9 cellular contexts compared by ENCODE assay signal in the genomic region with DNA sequence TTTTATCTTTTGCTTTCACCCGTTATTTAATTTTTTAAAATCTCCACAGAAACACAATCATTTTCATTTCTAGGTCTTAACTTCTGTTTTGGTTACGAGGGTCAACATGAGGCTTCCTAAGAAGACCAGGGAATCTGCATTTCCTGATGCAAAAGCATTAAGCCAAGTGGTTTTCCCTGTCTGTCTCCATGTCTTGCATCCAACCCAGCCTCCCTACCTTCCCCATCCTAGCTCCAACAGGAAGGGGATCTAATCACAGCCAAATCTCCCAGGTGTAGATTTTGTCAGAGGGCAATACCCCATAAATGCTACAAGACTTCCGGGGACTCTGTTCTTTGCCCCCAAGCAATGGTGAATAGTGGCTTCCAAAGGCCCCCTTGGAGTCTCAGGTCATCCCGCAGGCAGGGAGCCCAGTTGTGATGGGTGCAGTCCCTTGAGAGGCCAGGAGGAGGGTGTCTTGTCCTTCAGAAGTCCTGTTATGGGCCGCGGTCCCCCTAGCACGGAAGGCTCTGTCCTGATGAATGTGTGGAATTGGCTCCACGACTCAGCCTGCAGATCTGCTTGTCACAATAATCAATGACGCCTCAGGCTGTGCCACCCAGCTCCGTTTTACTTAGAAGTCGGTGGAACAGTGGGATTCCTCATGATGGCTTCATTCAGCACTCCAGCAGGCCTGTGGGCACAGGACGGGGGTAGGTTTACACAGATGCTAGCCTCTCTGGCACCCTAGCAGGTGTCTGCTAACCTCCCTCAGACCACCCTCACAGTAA.
DNase-seq lines count a peak whose midpoint lies in the region; ATAC-seq and TF ChIP-seq lines count a peak whose summit lies in the region.
"Had no signal": no experiment of that assay in that cellular context is flagged by ENCODE, and none has a peak within 500 bp of the region (broad histone marks: within the 10 kb centered on the region; RNA-seq: fewer than 3 reads in every experiment).

No MANE protein-coding gene starts in this region.

- no peaks in the 10 kb centered on the region for H3K27me3 ChIP-seq in GM23248 (replicated peaks; ENCODE audit: insufficient read depth)
- H3K27me3 ChIP-seq in PC-3 (ENCODE audit: low read length), result no peaks in the 10 kb centered on the region
- H3K27me3 ChIP-seq: ascending aorta had no signal

- peak overlapping the region; percentile 16; the same call in 1 of the 2 replicates for H3K9ac ChIP-seq in GM23248
- H3K9ac ChIP-seq in PC-3 (ENCODE audit: low read length), result no peak overlapping the region

- ATAC-seq in PC-3, result peak; percentile 96
- ATAC-seq in HG03520 (IDR thresholded peaks at IDR 0.05; ENCODE audit: unreplicated experiment), result no peak
- no peak for ATAC-seq in GM21786 (IDR thresholded peaks at IDR 0.05; ENCODE audit: unreplicated experiment)

- 12 to 13% methylated on average over 12 of the region's 12 CpGs for WGBS in GM23248 (ENCODE audit: low coverage in 1 of 2, low lambda C conversion rate in 2 of 2, missing lambda C conversion rate in 2 of 2), 2 experiments

- in situ Hi-C loops in GM23248 (cut with MboI), result loop anchor here (25.0 kb wide), 2 partner anchors 509 to 709 kb away; no protein-coding TSS in a partner anchor

- no peaks in the 10 kb centered on the region for H3K9me2 ChIP-seq in GM23248 (ENCODE audit: insufficient read depth)
- no peaks in the 10 kb centered on the region for H3K9me2 ChIP-seq in PC-3 (replicated peaks; ENCODE audit: low read length)

- H3K4me3 ChIP-seq in AG09309 (ENCODE audit: control insufficient read depth, low read depth, low read length) (no peak overlapping the region), GM23248 (peak overlapping the region; percentile 71), PC-3 (ENCODE audit: low read length) (no peak overlapping the region)

- CTCF ChIA-PET in PC-3 (lab: Charles Lee), result interaction anchor here (0.5 to 0.8 kb wide), 4 partner anchors 15 to 1756 kb away, joined by 3 to 5 read pairs (median 4); no protein-coding TSS in a partner anchor

- H3F3A ChIP-seq in GM23248 (ENCODE audit: insufficient read depth) (peaks cover 11% of the 10 kb centered on the region; the same call in 1 of the 2 replicates), PC-3 (ENCODE audit: low read length, unreplicated experiment) (no peaks in the 10 kb centered on the region)

- peak overlapping the region; percentile 78 for H3K4me2 ChIP-seq in GM23248 (ENCODE audit: unreplicated experiment)
- no peak overlapping the region for H3K4me2 ChIP-seq in PC-3 (ENCODE audit: low read length)

- no peaks in the 10 kb centered on the region for H3K9me3 ChIP-seq in GM23248 (ENCODE audit: low read depth)
- no peaks in the 10 kb centered on the region for H3K9me3 ChIP-seq in PC-3 (ENCODE audit: low read length)
- H3K9me3 ChIP-seq: ascending aorta had no signal

- H3K79me2 ChIP-seq in GM23248 (ENCODE audit: insufficient read depth) (no peaks in the 10 kb centered on the region), PC-3 (ENCODE audit: low read length) (no peaks in the 10 kb centered on the region)

- BruUV-seq in PC-3 (replicated peaks; lab: Mats Ljungman, UMichigan), result no TSS peak

- H3K36me3 ChIP-seq in GM23248 (ENCODE audit: low read depth) (no peaks in the 10 kb centered on the region), PC-3 (ENCODE audit: low read depth, low read length) (no peaks in the 10 kb centered on the region)
- H3K36me3 ChIP-seq: ascending aorta had no signal

- H2AFZ ChIP-seq in GM23248, result peak overlapping the region; percentile 80
- 0 out of 2 replicates have a peak overlapping the region, but pooled peaks have one; percentile 4 for H2AFZ ChIP-seq in PC-3 (ENCODE audit: low read length)

- DNase-seq in AG09309 (ENCODE audit: low read depth) (no peak), GM23248 (peak; percentile 86), PC-3 (peak; percentile 79), astrocyte of the hippocampus (ENCODE audit: low read depth, low spot score) (peak; percentile 88), iPS-NIHi11 (ENCODE audit: low spot score) (peak; percentile 88)
- peak; percentile 24 for DNase-seq in stimulated activated CD4-positive, alpha-beta T cell treated with anti-CD3 and anti-CD28 coated beads, Interleukin-4, amount 100 ng/mL, for 1 hour

- H3K4me1 ChIP-seq in GM23248 (ENCODE audit: insufficient read depth), result peaks cover 12% of the 10 kb centered on the region
- H3K4me1 ChIP-seq in PC-3 (ENCODE audit: insufficient read depth, low read length), result peaks cover 7% of the 10 kb centered on the region; the same call in 1 of the 2 replicates

- H4K20me1 ChIP-seq in GM23248 (ENCODE audit: insufficient read depth), result no peaks in the 10 kb centered on the region
- H4K20me1 ChIP-seq in PC-3 (ENCODE audit: low read length), result no peaks in the 10 kb centered on the region

- H3K27ac ChIP-seq in GM23248 (no peak overlapping the region), PC-3 (ENCODE audit: low read length) (no peak overlapping the region)

- TF ChIP-seq CTCF in AG09309 (IDR thresholded peaks at IDR 0.05; ENCODE audit: control insufficient read depth, insufficient read depth, low read depth, low read length, missing control alignments) (peak; percentile 83), PC-3 (conservative IDR thresholded peaks at IDR 0.05; ENCODE audit: low read depth, low read length) (peak; percentile 95)

- POLR2A ChIA-PET in PC-3 (lab: Charles Lee; ENCODE audit: unreplicated experiment), result no interaction called here

- intact Hi-C loops in PC-3 (cut with micrococcal nuclease), result loop anchor here (1.0 kb wide), 3 partner anchors 516 to 887 kb away; no protein-coding TSS in a partner anchor
